16 cellular contexts compared by ENCODE assay signal in the genomic region with DNA sequence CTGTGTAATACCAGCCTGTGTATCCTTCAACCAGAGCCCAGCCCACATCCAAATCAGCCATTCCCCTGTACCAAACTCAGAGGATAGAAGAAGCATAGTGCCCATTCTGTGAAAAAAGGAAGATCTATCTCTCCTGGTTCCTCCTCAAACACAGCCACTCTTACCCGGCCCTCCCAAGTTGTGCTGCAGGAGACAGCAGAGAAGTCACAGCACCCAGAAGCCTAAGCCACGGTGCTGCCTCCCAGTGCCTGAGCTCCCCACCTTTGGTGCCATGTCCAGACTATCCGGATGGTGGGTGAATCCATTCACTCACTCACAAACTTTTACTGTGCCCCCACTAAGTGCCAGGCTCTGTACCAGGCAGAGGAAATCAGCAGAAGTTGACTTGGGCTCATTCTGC.
"Had no signal": no experiment of that assay in that cellular context is flagged by ENCODE, and none has a peak within 500 bp of the region (broad histone marks: within the 10 kb centered on the region; RNA-seq: fewer than 3 reads in every experiment).

No MANE protein-coding gene starts in this region.

- DNase-seq: cortex of kidney; dorsolateral prefrontal cortex; effector memory CD4-positive, alpha-beta T cell; gastrocnemius medialis; left lung; lower lobe of right lung; mesenchymal stem cell; naive B cell; sigmoid colon; stimulated activated CD4-positive, alpha-beta T cell treated with anti-CD3 and anti-CD28 coated beads, Interleukin-12 subunit alpha, Interleukin-12 subunit beta, amount 100 ng/mL, for 4 hours; stimulated activated naive CD4-positive, alpha-beta T cell; thyroid gland had no signal

- H3K9me3 ChIP-seq: gastrocnemius medialis, left lung, lower lobe of right lung, sigmoid colon, thyroid gland, upper lobe of right lung, vagina had no signal

- H3K27me3 ChIP-seq: dorsolateral prefrontal cortex, gastrocnemius medialis, heart right ventricle, left lung, sigmoid colon, thyroid gland, upper lobe of right lung, vagina had no signal

- H3K27ac ChIP-seq: dorsolateral prefrontal cortex, gastrocnemius medialis, heart right ventricle, left lung, lower lobe of right lung, sigmoid colon, skin epidermis, thyroid gland, upper lobe of right lung, vagina had no signal

- H3K4me3 ChIP-seq: dorsolateral prefrontal cortex, gastrocnemius medialis, heart right ventricle, left lung, lower lobe of right lung, sigmoid colon, skin epidermis, thyroid gland, upper lobe of right lung, vagina had no signal

- H3K4me1 ChIP-seq: gastrocnemius medialis, left lung, lower lobe of right lung, sigmoid colon, thyroid gland, upper lobe of right lung, vagina had no signal

- H3K36me3 ChIP-seq: gastrocnemius medialis, heart right ventricle, left lung, lower lobe of right lung, sigmoid colon, thyroid gland, upper lobe of right lung, vagina had no signal
